8 cellular contexts compared by ENCODE assay signal in the genomic region with DNA sequence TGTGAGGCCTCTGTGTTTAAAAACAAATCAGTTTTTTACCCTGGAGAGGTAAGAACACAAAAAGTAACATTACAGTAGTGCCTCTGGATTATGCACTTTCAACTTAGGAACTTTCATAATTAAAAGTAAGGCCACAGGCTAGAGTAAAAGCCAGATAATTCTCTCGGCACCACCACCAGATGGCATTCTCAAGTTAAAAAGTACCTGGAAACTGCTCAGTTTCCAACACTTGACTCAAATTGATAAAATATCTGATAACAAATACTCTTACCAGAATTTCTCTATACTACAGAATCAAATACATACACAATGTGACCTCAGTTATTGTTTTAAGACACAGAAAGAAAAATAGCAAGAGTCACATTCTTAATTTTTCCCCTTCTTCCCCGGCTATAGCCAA. TPM values are rescaled to one million over a fixed set of nuclear protein-coding genes. Genes with fewer than 3 reads are reported as not detected.
DNase-seq lines count a peak whose midpoint lies in the region; ATAC-seq, FAIRE-seq and TF ChIP-seq lines count a peak whose summit lies in the region.

No MANE protein-coding gene starts in this region.

- H3K27ac ChIP-seq in CD4-positive, alpha-beta memory T cell (ENCODE audit: low read depth, low read length): no peak overlapping the region
- H3K27ac ChIP-seq in lower lobe of right lung: no peak overlapping the region

- no TSS peak for BruUV-seq in MCF 10A (replicated peaks; lab: Mats Ljungman, UMichigan)

- H3K36me3 Mint-ChIP-seq in CD4-positive, alpha-beta memory T cell: peaks cover 22 to 25% of the 10 kb centered on the region in 2 donors
- H3K36me3 Mint-ChIP-seq in MCF 10A (ENCODE audit: insufficient read depth, unreplicated experiment) (peaks cover 16% of the 10 kb centered on the region), glutamatergic neuron (ENCODE audit: unreplicated experiment) (no peaks in the 10 kb centered on the region)

- H3K4me1 ChIP-seq in CD4-positive, alpha-beta memory T cell (ENCODE audit: insufficient read depth, low read length): no peaks in the 10 kb centered on the region
- no peaks in the 10 kb centered on the region for H3K4me1 ChIP-seq in lower lobe of right lung

- no peaks in the 10 kb centered on the region for H3K9me3 Mint-ChIP-seq in CD4-positive, alpha-beta memory T cell
- H3K9me3 Mint-ChIP-seq in MCF 10A (ENCODE audit: unreplicated experiment) (no peaks in the 10 kb centered on the region), glutamatergic neuron (ENCODE audit: unreplicated experiment) (no peaks in the 10 kb centered on the region)

- intact Hi-C loops in CD4-positive, alpha-beta memory T cell (cut with micrococcal nuclease): loop anchor here (1.0 to 2.0 kb wide), 4 partner anchors 19 to 242 kb away; no protein-coding TSS in a partner anchor
- intact Hi-C loops in MCF 10A (cut with micrococcal nuclease): loop anchor here (1.0 to 5.0 kb wide), 4 partner anchors 58 to 443 kb away; no protein-coding TSS in a partner anchor
- intact Hi-C loops in lower lobe of right lung (cut with DNase I): no loop called here

- peak; percentile 39 for TF ChIP-seq CTCF in MCF 10A (IDR thresholded peaks at IDR 0.05; ENCODE audit: unreplicated experiment)
- peak; percentile 42 for TF ChIP-seq CTCF in lower lobe of right lung (IDR thresholded peaks at IDR 0.05)
- no peak for TF ChIP-seq CTCF in glutamatergic neuron (IDR thresholded peaks at IDR 0.05; ENCODE audit: partially characterized antibody, unreplicated experiment)

- POLR2A ChIA-PET in CD4-positive, alpha-beta memory T cell (lab: Charles Lee; ENCODE audit: partially characterized antibody): interaction anchor here (1.0 to 1.5 kb wide), 3 partner anchors 20 to 177 kb away, joined by 3 to 5 read pairs (median 4); a partner anchor contains a TSS
- POLR2A ChIA-PET in MCF 10A (lab: Yijun Ruan, JAX): interaction anchor here (0.6 to 1.2 kb wide), 2 partner anchors 20 to 42 kb away, joined by 3 to 8 read pairs; a partner anchor contains a TSS

- ATAC-seq in lower lobe of right lung (peak in 1 of 2 donors; percentile 79), GM18907 (IDR thresholded peaks at IDR 0.05; ENCODE audit: unreplicated experiment) (no peak), GM18511 (IDR thresholded peaks at IDR 0.05; ENCODE audit: unreplicated experiment) (no peak)

- H3K27me3 Mint-ChIP-seq in CD4-positive, alpha-beta memory T cell: no peaks in the 10 kb centered on the region
- no peaks in the 10 kb centered on the region for H3K27me3 Mint-ChIP-seq in MCF 10A (ENCODE audit: insufficient read depth, unreplicated experiment)
- H3K27me3 Mint-ChIP-seq in glutamatergic neuron (ENCODE audit: unreplicated experiment): no peaks in the 10 kb centered on the region

- peaks cover 20% of the 10 kb centered on the region for H3K36me3 ChIP-seq in CD4-positive, alpha-beta memory T cell (ENCODE audit: insufficient read depth, low read length)
- peaks cover 50% of the 10 kb centered on the region for H3K36me3 ChIP-seq in lower lobe of right lung

- no peak overlapping the region for H3K4me3 ChIP-seq in CD4-positive, alpha-beta memory T cell (ENCODE audit: low read length in 2 of 2)
- no peak overlapping the region for H3K4me3 ChIP-seq in lower lobe of right lung

- H3K27me3 ChIP-seq in CD4-positive, alpha-beta memory T cell (ENCODE audit: insufficient read depth, low read length): no peaks in the 10 kb centered on the region
- H3K27me3 ChIP-seq in lower lobe of right lung (ENCODE audit: low read depth): no peaks in the 10 kb centered on the region

- no peaks in the 10 kb centered on the region for H3K9me3 ChIP-seq in CD4-positive, alpha-beta memory T cell (ENCODE audit: control insufficient read depth in 1 of 2, low read length in 2 of 2)
- no peaks in the 10 kb centered on the region for H3K9me3 ChIP-seq in lower lobe of right lung

- DNase-seq in CD4-positive, alpha-beta memory T cell: peak; percentile 38 to 46 (median 41)
- DNase-seq in GM18507 (ENCODE audit: extremely low spot score, insufficient read length, low read depth) (no peak), NCI-H460 (ENCODE audit: extremely low read depth, low read depth) (peak; percentile 26), MCF 10A (ENCODE audit: unreplicated experiment) (peak; percentile 39), lower lobe of right lung (no peak), glutamatergic neuron (no peak)

- peak; percentile 88 for FAIRE-seq in GM18507 (lab: Jason Lieb, UNC)

- CTCF ChIA-PET in CD4-positive, alpha-beta memory T cell (lab: Charles Lee; ENCODE audit: partially characterized antibody): interaction anchor here (0.8 to 5.0 kb wide), 19 partner anchors 8 to 418 kb away, joined by 4 to 204 read pairs (median 6); a partner anchor contains a TSS
- CTCF ChIA-PET in MCF 10A (lab: Yijun Ruan, JAX): interaction anchor here (0.7 to 4.7 kb wide), 21 partner anchors 10 to 250 kb away, joined by 3 to 63 read pairs (median 5); a partner anchor contains a TSS

- no peak overlapping the region for H3K4me3 Mint-ChIP-seq in CD4-positive, alpha-beta memory T cell
- H3K4me3 Mint-ChIP-seq in MCF 10A (ENCODE audit: unreplicated experiment) (no peak overlapping the region), glutamatergic neuron (ENCODE audit: unreplicated experiment) (no peak overlapping the region)

- peaks cover 0 to 4% (median 2%) of the 10 kb centered on the region in 4 donors for H3K4me1 Mint-ChIP-seq in CD4-positive, alpha-beta memory T cell
- H3K4me1 Mint-ChIP-seq in MCF 10A (ENCODE audit: insufficient read depth, unreplicated experiment): no peaks in the 10 kb centered on the region
- no peaks in the 10 kb centered on the region for H3K4me1 Mint-ChIP-seq in glutamatergic neuron (ENCODE audit: low read depth, unreplicated experiment)

- peak overlapping the region in 1 of 7 donors; percentile 43 for H3K27ac Mint-ChIP-seq in CD4-positive, alpha-beta memory T cell
- H3K27ac Mint-ChIP-seq in MCF 10A (ENCODE audit: low read depth, unreplicated experiment) (no peak overlapping the region), glutamatergic neuron (ENCODE audit: unreplicated experiment) (no peak overlapping the region)

RNA-seq across cellular contexts. Expression of a gene that starts 19.9 kb away (rescaled TPM):
- 10 to 100 TPM; 37.5 to 41.2 TPM for total RNA-seq in CD4-positive, alpha-beta memory T cell
- polyA plus RNA-seq in CD4-positive, alpha-beta memory T cell: 1 to 10 TPM; 3.0 to 6.8 TPM
- total RNA-seq in NCI-H460 (2014; rRNA removed; shearing (Covaris generic)): 5.4 and 9.3 TPM in 2 replicates
- 3.1 and 9.6 TPM in 2 replicates for polyA plus RNA-seq in NCI-H460 (2014; cell fraction: nucleus; rRNA removed)
- total RNA-seq in MCF 10A (2022) (5.8 and 8.9 TPM in 2 replicates), lower lobe of right lung (19.7 TPM), glutamatergic neuron (ENCODE audit: unreplicated experiment) (7.0 TPM)

RNA-seq across cellular contexts. Expression of a gene that starts 37.3 kb away (rescaled TPM):
- 10 to 100 TPM; 55.0 to 56.1 TPM for total RNA-seq in CD4-positive, alpha-beta memory T cell
- 10 to 100 TPM; 12.1 to 23.4 TPM for polyA plus RNA-seq in CD4-positive, alpha-beta memory T cell
- not detected in 2 replicates for total RNA-seq in NCI-H460 (2014; rRNA removed; shearing (Covaris generic))
- polyA plus RNA-seq in NCI-H460 (2014; cell fraction: nucleus; rRNA removed): not detected in 2 replicates
- 0.22 and 0.28 TPM in 2 replicates for total RNA-seq in MCF 10A (2022)
- 5.3 TPM for total RNA-seq in lower lobe of right lung
- not detected for total RNA-seq in glutamatergic neuron (ENCODE audit: unreplicated experiment)

RNA-seq across cellular contexts. Expression of a gene that starts 53.7 kb away (rescaled TPM):
- 10 to 100 TPM; 25.7 to 26.1 TPM for total RNA-seq in CD4-positive, alpha-beta memory T cell
- polyA plus RNA-seq in CD4-positive, alpha-beta memory T cell: 1 to 10 TPM in 1 of 2 donors, under 1 TPM in 1; 0.73 to 1.2 TPM
- total RNA-seq in NCI-H460 (2014; rRNA removed; shearing (Covaris generic)): 2.4 and 2.6 TPM in 2 replicates
- 5.0 and 6.4 TPM in 2 replicates for polyA plus RNA-seq in NCI-H460 (2014; cell fraction: nucleus; rRNA removed)
- total RNA-seq in MCF 10A (2022) (4.0 and 6.7 TPM in 2 replicates), lower lobe of right lung (14.1 TPM), glutamatergic neuron (ENCODE audit: unreplicated experiment) (1.3 TPM)

Comparison
In these comparisons a context has a peak if more than half of its experiments do, and no peak if none do; other contexts are left out.
1. DNase-seq: peak in CD4-positive, alpha-beta memory T cell (5 of 5), NCI-H460 (single experiment) and MCF 10A (single experiment); none in GM18507 (single experiment), lower lobe of right lung (single experiment) and glutamatergic neuron (single experiment).